32 cellular contexts compared by ENCODE assay signal in genomic region chr1:151855997-151856396, GRCh38. TPM values are rescaled to one million over a fixed set of nuclear protein-coding genes. Genes with fewer than 3 reads are reported as not detected.
A peak's percentile ranks its signal among the peaks of the same experiment; 100 is the strongest.
DNase-seq lines count a peak whose midpoint lies in the region; ATAC-seq and TF ChIP-seq lines count a peak whose summit lies in the region.
"Had no signal": no experiment of that assay in that cellular context is flagged by ENCODE, and none has a peak within 500 bp of the region (broad histone marks: within the 10 kb centered on the region; RNA-seq: fewer than 3 reads in every experiment).

No MANE protein-coding gene starts in this region.

- ATAC-seq in thoracic aorta (ENCODE audit: insufficient number of reproducible peaks, low FRiP score, low read depth): no peak
- ATAC-seq in GM19023 (IDR thresholded peaks at IDR 0.05; ENCODE audit: unreplicated experiment): no peak
- no peak for ATAC-seq in GM23338
- ATAC-seq: activated naive CD4-positive, alpha-beta T cell treated with anti-CD3 and anti-CD28 coated beads, Interleukin-2, amount 50 U/mL, for 72 hours; left lobe of liver; PC-3; T-helper 17 cell had no signal

- H3K27me3 Mint-ChIP-seq in GM23338 (ENCODE audit: insufficient read depth, low read depth, poor library complexity): peaks cover 52% of the 10 kb centered on the region
- H3K27me3 Mint-ChIP-seq: CD8-positive, alpha-beta memory T cell; T-helper 17 cell had no signal

- H3K27ac ChIP-seq in left ventricle myocardium inferior (replicated peaks) (peak overlapping the region; percentile 47), thoracic aorta (peak overlapping the region; percentile 20 to 66), GM23338 (ENCODE audit: low read depth) (no peak overlapping the region)
- H3K27ac ChIP-seq: breast epithelium, SK-N-MC, stomach had no signal

- DNase-seq in left ventricle myocardium inferior: no peak
- DNase-seq in cardiac septum (ENCODE audit: low spot score): no peak
- peak; percentile 78 for DNase-seq in OCI-M1 (lab: John Stamatoyannopoulos, UW)
- DNase-seq in erythroblast (lab: John Stamatoyannopoulos, UW): peak; percentile 59 to 60
- DNase-seq in thoracic aorta (ENCODE audit: low spot score): no peak
- DNase-seq in head of caudate nucleus: no peak
- no peak for DNase-seq in GM23338 (ENCODE audit: low spot score)
- DNase-seq: activated CD4-positive, alpha-beta T cell treated with anti-CD3 and anti-CD28 coated beads for 4 hours; activated T-cell treated with anti-CD3 and anti-CD28 coated beads for 4 hours; CD8-positive, alpha-beta memory T cell; EL; MM.1S; NCI-H1436 treated with DMSO at 0.1 percent for 48 hours; NCI-H2081 treated with DMSO at 0.1 percent for 48 hours; NCI-H446; NCI-H774; PC-3; stimulated activated CD4-positive, alpha-beta T cell treated with anti-CD3 and anti-CD28 coated beads, Interleukin-12 subunit alpha, Interleukin-12 subunit beta, amount 100 ng/mL, for 4 hours; stimulated activated CD4-positive, alpha-beta T cell treated with anti-CD3 and anti-CD28 coated beads, Interleukin-4, amount 100 ng/mL, for 1 hour; stomach; T-helper 17 cell; tibial artery had no signal

- H3K4me3 ChIP-seq in left ventricle myocardium inferior (no peak overlapping the region), thoracic aorta (no peak overlapping the region), GM23338 (no peak overlapping the region)
- H3K4me3 ChIP-seq: breast epithelium, SK-N-MC, stomach, tibial artery had no signal

- H3K4me2 ChIP-seq in GM23338: no peak overlapping the region

- H3K27ac Mint-ChIP-seq in GM23338: no peak overlapping the region
- H3K27ac Mint-ChIP-seq: activated naive CD4-positive, alpha-beta T cell treated with anti-CD3 and anti-CD28 coated beads, Interleukin-2, amount 50 U/mL, for 72 hours; T-helper 17 cell had no signal

- no peaks in the 10 kb centered on the region for H4K20me1 ChIP-seq in GM23338 (replicated peaks; ENCODE audit: insufficient read depth)

- no peaks in the 10 kb centered on the region for H3K9me2 ChIP-seq in GM23338 (ENCODE audit: insufficient read depth)

- TF ChIP-seq CTCF in left ventricle myocardium inferior (IDR thresholded peaks at IDR 0.05; ENCODE audit: borderline replicate concordance) (no peak), thoracic aorta (IDR thresholded peaks at IDR 0.05) (no peak), GM23338 (conservative IDR thresholded peaks at IDR 0.05; ENCODE audit: low read depth in 2 of 2) (no peak)

- no peak overlapping the region for H2AFZ ChIP-seq in GM23338

- no peak for TF ChIP-seq POLR2A in erythroblast (IDR thresholded peaks at IDR 0.05; ENCODE audit: low read length)

- no peaks in the 10 kb centered on the region for H3F3A ChIP-seq in GM23338 (replicated peaks; ENCODE audit: low read depth)

- H3K9me3 ChIP-seq in left ventricle myocardium inferior (replicated peaks): no peaks in the 10 kb centered on the region
- H3K9me3 ChIP-seq in thoracic aorta: no peaks in the 10 kb centered on the region
- H3K9me3 ChIP-seq: breast epithelium, stomach, tibial artery had no signal

- no peaks in the 10 kb centered on the region for H3K36me3 Mint-ChIP-seq in GM23338 (ENCODE audit: low read depth)
- H3K36me3 Mint-ChIP-seq: activated naive CD4-positive, alpha-beta T cell treated with anti-CD3 and anti-CD28 coated beads, Interleukin-2, amount 50 U/mL, for 72 hours; CD8-positive, alpha-beta memory T cell had no signal

- H3K4me1 ChIP-seq in left ventricle myocardium inferior (peaks cover 9% of the 10 kb centered on the region), thoracic aorta (ENCODE audit: control insufficient read depth in 1 of 2, low read depth in 2 of 2) (peaks cover 0 to 13% of the 10 kb centered on the region in 2 donors), GM23338 (ENCODE audit: insufficient read depth) (peaks cover 5% of the 10 kb centered on the region; the same call in 1 of the 2 replicates)
- H3K4me1 ChIP-seq: breast epithelium, stomach had no signal

- peaks cover 16% of the 10 kb centered on the region for H3K4me1 Mint-ChIP-seq in GM23338
- H3K4me1 Mint-ChIP-seq: CD8-positive, alpha-beta memory T cell had no signal

- H3K27me3 ChIP-seq in left ventricle myocardium inferior (ENCODE audit: low read depth): peaks cover 13% of the 10 kb centered on the region
- no peaks in the 10 kb centered on the region for H3K27me3 ChIP-seq in thoracic aorta (replicated peaks; ENCODE audit: insufficient read depth)
- H3K27me3 ChIP-seq in GM23338 (ENCODE audit: insufficient read depth): peaks cover 38% of the 10 kb centered on the region
- H3K27me3 ChIP-seq: breast epithelium had no signal

- H3K79me2 ChIP-seq in GM23338 (replicated peaks; ENCODE audit: insufficient read depth): no peaks in the 10 kb centered on the region

- H3K9me3 Mint-ChIP-seq in GM23338: no peaks in the 10 kb centered on the region; the same call in 2 of the 3 replicates
- H3K9me3 Mint-ChIP-seq: activated naive CD4-positive, alpha-beta T cell treated with anti-CD3 and anti-CD28 coated beads, Interleukin-2, amount 50 U/mL, for 72 hours; CD8-positive, alpha-beta memory T cell had no signal

- H3K36me3 ChIP-seq in left ventricle myocardium inferior (no peaks in the 10 kb centered on the region), thoracic aorta (no peaks in the 10 kb centered on the region), GM23338 (ENCODE audit: insufficient read depth) (no peaks in the 10 kb centered on the region; the same call in 1 of the 2 replicates)
- H3K36me3 ChIP-seq: breast epithelium, stomach, tibial artery had no signal

- no peak overlapping the region; the same call in 2 of the 3 replicates for H3K4me3 Mint-ChIP-seq in GM23338
- H3K4me3 Mint-ChIP-seq: CD8-positive, alpha-beta memory T cell; T-helper 17 cell had no signal

- intact Hi-C loops in left ventricle myocardium inferior (cut with micrococcal nuclease): no loop called here
- intact Hi-C loops in cardiac septum (cut with DNase I): no loop called here
- intact Hi-C loops in head of caudate nucleus (cut with DNase I): no loop called here

TF ChIP-seq in GM23338, 12 proteins besides CTCF, POLR2A, EP300 and RAD21 (continues in another document):
- TF ChIP-seq ZNF331 (CRISPR knock-in tag; IDR thresholded peaks at IDR 0.05; ENCODE audit: low read depth) (no peak), CREB1 (CRISPR knock-in tag; IDR thresholded peaks at IDR 0.05; ENCODE audit: low read depth) (no peak), JUNB (IDR thresholded peaks at IDR 0.05; ENCODE audit: unreplicated experiment) (no peak), EZH2 (IDR thresholded peaks at IDR 0.05; ENCODE audit: low read depth, unreplicated experiment) (no peak)

RNA-seq across cellular contexts. Expression of gene THEM5, which starts 2.5 kb away (rescaled TPM):
- total RNA-seq in left ventricle myocardium inferior: not detected
- not detected for total RNA-seq in cardiac septum
- not detected for total RNA-seq in thoracic aorta
- not detected in 2 replicates for total RNA-seq in GM23338 (2014; rRNA removed; shearing (Covaris generic))
- 0.38 TPM in 1 of 2 replicates, not detected in the other for polyA plus RNA-seq in GM23338 (2016; fragmentation: Nextera tagmentation; extraction: Ambion mirVana)
- total RNA-seq: activated naive CD4-positive, alpha-beta T cell treated with anti-CD3 and anti-CD28 coated beads, Interleukin-2, amount 50 U/mL, for 72 hours; breast epithelium; CD8-positive, alpha-beta memory T cell; endothelial cell of umbilical vein; H4; left lobe of liver; mesenteric fat pad; PC-3; sciatic nerve; stomach had no signal
- polyA plus RNA-seq: BJ, endothelial cell of umbilical vein, stomach had no signal

RNA-seq across cellular contexts. Expression of gene C2CD4D, which starts 16.4 kb away (rescaled TPM):
- not detected for total RNA-seq in left ventricle myocardium inferior
- total RNA-seq in cardiac septum: not detected
- total RNA-seq in thoracic aorta: not detected
- total RNA-seq in GM23338 (2014; rRNA removed; shearing (Covaris generic)): 0.35 TPM in 1 of 2 replicates, not detected in the other
- polyA plus RNA-seq in GM23338 (2016; fragmentation: Nextera tagmentation; extraction: Ambion mirVana): 0.82 and 0.92 TPM in 2 replicates
- total RNA-seq: endothelial cell of umbilical vein, H4, left lobe of liver, mesenteric fat pad had no signal
- polyA plus RNA-seq: BJ, endothelial cell of umbilical vein had no signal

RNA-seq across cellular contexts. Expression of gene RORC, which starts 24.4 kb away (rescaled TPM):
- total RNA-seq in left ventricle myocardium inferior: 10.3 TPM
- total RNA-seq in cardiac septum: 5.9 TPM
- not detected for total RNA-seq in thoracic aorta
- 0.97 and 1.6 TPM in 2 replicates for total RNA-seq in GM23338 (2014; rRNA removed; shearing (Covaris generic))
- 0.26 and 0.29 TPM in 2 replicates for polyA plus RNA-seq in GM23338 (2016; fragmentation: Nextera tagmentation; extraction: Ambion mirVana)
- total RNA-seq: endothelial cell of umbilical vein had no signal
- polyA plus RNA-seq: BJ, endothelial cell of umbilical vein had no signal

RNA-seq across cellular contexts. Expression of gene LINGO4, which starts 50.8 kb away (rescaled TPM):
- total RNA-seq in left ventricle myocardium inferior (0.77 TPM), cardiac septum (0.43 TPM), thoracic aorta (not detected)
- not detected in 2 replicates for total RNA-seq in GM23338 (2014; rRNA removed; shearing (Covaris generic))
- not detected in 2 replicates for polyA plus RNA-seq in GM23338 (2016; fragmentation: Nextera tagmentation; extraction: Ambion mirVana)
- total RNA-seq: endothelial cell of umbilical vein, H4, mesenteric fat pad, PC-3, sciatic nerve had no signal
- polyA plus RNA-seq: BJ, endothelial cell of umbilical vein had no signal

RNA-seq across cellular contexts. Expression of gene THEM4, which starts 53.3 kb away (rescaled TPM):
- total RNA-seq in left ventricle myocardium inferior (15.8 TPM), cardiac septum (15.7 TPM), thoracic aorta (10 to 100 TPM in 1 of 2 donors, 1 to 10 TPM in 1; 7.7 to 23.3 TPM)
- total RNA-seq in GM23338 (2014; rRNA removed; shearing (Covaris generic)): 10.3 and 13.4 TPM in 2 replicates
- 19.5 and 20.4 TPM in 2 replicates for polyA plus RNA-seq in GM23338 (2016; fragmentation: Nextera tagmentation; extraction: Ambion mirVana)

Comparison
In these comparisons a context has a peak if more than half of its experiments do, and no peak if none do; other contexts are left out.
1. DNase-seq: peak in OCI-M1 (single experiment) and erythroblast (2 of 2); none in left ventricle myocardium inferior (single experiment), cardiac septum (single experiment), thoracic aorta (single experiment), head of caudate nucleus (0 of 42) and GM23338 (single experiment).